In the genomic region with DNA sequence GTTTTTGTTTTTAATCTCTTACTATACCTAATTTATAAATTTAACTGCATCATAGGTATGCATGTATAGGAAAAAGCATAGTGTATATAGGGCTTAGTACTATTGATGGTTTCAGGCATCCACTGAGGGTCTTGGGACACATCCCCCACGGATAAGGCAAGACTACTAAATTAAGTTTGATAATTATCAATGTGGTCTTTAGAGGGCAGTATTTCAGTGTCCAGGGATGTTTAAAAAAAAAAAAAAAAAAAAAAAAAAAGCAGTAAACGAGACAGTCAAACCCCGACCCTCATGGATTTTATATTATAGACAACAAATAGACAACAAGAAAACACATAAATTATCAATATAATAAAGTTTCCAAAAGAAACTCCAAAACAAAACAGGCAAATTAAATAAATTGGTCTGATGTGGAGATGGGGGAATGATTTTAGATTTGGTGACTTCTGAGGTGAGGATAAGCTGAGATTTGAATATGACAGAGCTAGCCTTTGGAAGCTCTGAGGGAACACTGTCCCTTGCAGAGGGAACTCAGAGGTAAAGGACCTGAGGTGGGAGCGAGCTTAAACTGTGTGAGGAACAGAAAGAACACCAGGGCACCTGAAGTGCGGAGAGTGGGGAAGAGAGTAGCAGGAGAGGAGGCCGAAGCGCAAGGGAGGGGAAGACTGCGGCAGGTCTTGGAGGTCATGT, we compare ENCODE assay signal across 10 cellular contexts. TPM values are rescaled to one million over a fixed set of nuclear protein-coding genes. Genes with fewer than 3 reads are reported as not detected.
A peak's percentile ranks its signal among the peaks of the same experiment; 100 is the strongest.
DNase-seq lines count a peak whose midpoint lies in the region; ATAC-seq, FAIRE-seq and TF ChIP-seq lines count a peak whose summit lies in the region.
"Had no signal": no experiment of that assay in that cellular context is flagged by ENCODE, and none has a peak within 500 bp of the region (broad histone marks: within the 10 kb centered on the region; RNA-seq: fewer than 3 reads in every experiment).

No MANE protein-coding gene starts in this region.

- no peaks in the 10 kb centered on the region for H3K36me3 ChIP-seq in brain microvascular endothelial cell (replicated peaks)
- H3K36me3 ChIP-seq: MG63, uterus had no signal

- no peak overlapping the region for H3K4me3 ChIP-seq in brain microvascular endothelial cell (ENCODE audit: low read depth, low read length)
- H3K4me3 ChIP-seq: MG63, uterus had no signal

- H3K27ac ChIP-seq in brain microvascular endothelial cell: no peak overlapping the region
- H3K27ac ChIP-seq: uterus had no signal

- FAIRE-seq in HTR-8/SVneo (lab: Jason Lieb, UNC): no peak

- DNase-seq in COLO829 (ENCODE audit: low spot score) (peak; percentile 14), HTR-8/SVneo (ENCODE audit: insufficient read length, low spot score) (peak; percentile 30), brain microvascular endothelial cell (no peak), lung microvascular endothelial cell (ENCODE audit: low read depth in 2 of 2) (peak; percentile 17 to 35), SKM-1 (lab: John Stamatoyannopoulos, UW; ENCODE audit: unreplicated experiment) (no peak), NCI-H1105 (lab: John Stamatoyannopoulos, UW) (no peak), GOT3 (lab: John Stamatoyannopoulos, UW) (no peak)
- DNase-seq: MG63, uterus had no signal

- in situ Hi-C loops in brain microvascular endothelial cell (cut with HindIII; ENCODE audit: low pct_ligation_motif_present, low sequenced_read_pairs): no loop called here

- H3K27me3 ChIP-seq in brain microvascular endothelial cell (replicated peaks): no peaks in the 10 kb centered on the region
- H3K27me3 ChIP-seq: MG63, uterus had no signal

- no peak for ATAC-seq in HG02852 (IDR thresholded peaks at IDR 0.05; ENCODE audit: unreplicated experiment)

- TF ChIP-seq CTCF in brain microvascular endothelial cell (IDR thresholded peaks at IDR 0.05; ENCODE audit: low read depth, low read length, missing control alignments): peak; percentile 31

RNA-seq across cellular contexts. Expression of a gene that starts 14.8 kb away (rescaled TPM):
- total RNA-seq in lung microvascular endothelial cell: not detected in 2 replicates
- total RNA-seq: uterus had no signal

Comparison
In these comparisons a context has a peak if more than half of its experiments do, and no peak if none do; other contexts are left out.
1. DNase-seq: peak in COLO829 (single experiment), HTR-8/SVneo (single experiment) and lung microvascular endothelial cell (2 of 2); none in brain microvascular endothelial cell (single experiment), SKM-1 (single experiment), NCI-H1105 (single experiment) and GOT3 (single experiment).